In the genomic region with DNA sequence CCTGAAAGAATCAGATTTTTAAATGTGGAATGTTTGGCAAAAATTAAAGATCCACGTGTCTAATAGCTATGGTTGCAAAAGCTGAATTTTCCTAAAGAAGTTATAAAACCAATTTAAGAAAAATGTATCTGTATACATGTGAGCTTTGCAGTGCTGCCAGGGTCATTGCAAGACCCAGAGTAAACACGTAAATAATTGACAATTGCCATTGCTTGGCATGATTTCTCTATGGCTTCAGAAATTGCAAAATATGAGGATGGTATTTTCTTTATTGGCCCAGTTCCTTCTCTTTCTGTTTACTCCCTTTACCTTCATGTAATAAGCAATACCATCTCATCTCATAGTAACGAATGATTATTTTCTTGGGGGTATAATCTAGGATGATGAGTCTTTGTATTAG, we compare ENCODE assay signal across 35 cellular contexts.
"Had no signal": no experiment of that assay in that cellular context is flagged by ENCODE, and none has a peak within 500 bp of the region (broad histone marks: within the 10 kb centered on the region; RNA-seq: fewer than 3 reads in every experiment).

No MANE protein-coding gene starts in this region.

- DNase-seq: Karpas-422, Kasumi-1, MG63, MM.1S, MV-4-11, NCI-H1048, NCI-H1092, NCI-H1092 treated with DMSO at 0.1 percent for 48 hours, NCI-H1105, NCI-H1105 treated with DMSO at 0.1 percent for 48 hours, NCI-H1417, NCI-H1417 treated with DMSO at 0.1 percent for 48 hours, NCI-H1436, NCI-H1436 treated with DMSO at 0.1 percent for 48 hours, NCI-H146, NCI-H1694, NCI-H1694 treated with DMSO at 0.1 percent for 48 hours, NCI-H187, NCI-H187 treated with DMSO at 0.1 percent for 48 hours, NCI-H1930, NCI-H2029, NCI-H2029 treated with DMSO at 0.1 percent for 48 hours, NCI-H2081, NCI-H2081 treated with DMSO at 0.1 percent for 48 hours, NCI-H2107, NCI-H2171, NCI-H2171 treated with DMSO at 0.1 percent for 48 hours, NCI-H2227 treated with DMSO at 0.1 percent for 48 hours, NCI-H226, NCI-H345, NCI-H446, NCI-H446 treated with DMSO at 0.1 percent for 48 hours, NCI-H510A, NCI-H510A treated with DMSO at 0.1 percent for 48 hours, NCI-H524 had no signal
